In the genomic region with DNA sequence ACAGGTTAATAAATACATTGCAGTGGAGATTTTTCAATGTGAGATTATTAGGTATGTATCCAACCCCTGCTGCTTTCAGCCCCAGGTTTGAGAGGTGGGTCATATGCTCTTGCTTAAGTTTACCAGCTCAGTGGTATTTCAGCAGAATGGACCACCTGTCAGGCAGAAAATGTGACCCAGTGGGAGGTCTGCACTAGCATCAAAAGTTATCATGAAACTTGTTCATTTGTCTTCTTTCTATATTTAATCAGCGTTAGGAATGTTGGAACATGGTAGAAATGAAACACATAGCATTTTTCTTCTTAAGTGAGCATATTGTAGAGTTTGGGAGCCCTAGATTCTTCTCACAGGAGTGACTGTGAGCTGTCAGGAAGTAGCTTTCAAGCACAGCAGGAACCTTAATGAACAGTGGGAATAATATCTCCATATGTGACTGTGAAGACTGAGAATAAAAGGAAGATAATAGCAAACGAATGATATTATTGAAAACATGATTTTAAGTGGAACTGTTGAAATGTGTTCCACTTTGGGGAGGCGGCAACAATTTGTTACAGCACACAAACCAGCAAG, we compare ENCODE assay signal across 16 cellular contexts.
DNase-seq lines count a peak whose midpoint lies in the region; ATAC-seq lines count a peak whose summit lies in the region.
"Had no signal": no experiment of that assay in that cellular context is flagged by ENCODE, and none has a peak within 500 bp of the region (broad histone marks: within the 10 kb centered on the region; RNA-seq: fewer than 3 reads in every experiment).

No MANE protein-coding gene starts in this region.

- H3K9ac ChIP-seq in HUES64 (ENCODE audit: low read depth, low read length), result no peak overlapping the region
- no peak overlapping the region for H3K9ac ChIP-seq in SK-N-MC (ENCODE audit: insufficient read length)
- H3K9ac ChIP-seq in mesendoderm (ENCODE audit: low read length), result no peak overlapping the region
- H3K9ac ChIP-seq: GM23248 had no signal

- no peak for DNase-seq in SK-N-MC (ENCODE audit: low read depth, low spot score)
- peak; percentile 27 for DNase-seq in mesendoderm
- DNase-seq in D341Med (ENCODE audit: low spot score), result no peak
- no peak for DNase-seq in NCI-H2227 treated with DMSO at 0.1 percent for 48 hours (lab: John Stamatoyannopoulos, UW)
- DNase-seq: Caco-2; CD8-positive, alpha-beta memory T cell; DMS53; GF-D8; GM23248; IMR-90; KG1 had no signal

- H3K9me3 ChIP-seq in HUES64 (ENCODE audit: insufficient read depth, low read depth, low read length) (peaks cover 5% of the 10 kb centered on the region; the same call in 1 of the 2 replicates), SK-N-MC (ENCODE audit: low read depth, low read length) (no peaks in the 10 kb centered on the region)
- H3K9me3 ChIP-seq: A549, Caco-2, HAP-1 had no signal

- no peak overlapping the region for H3K4me2 ChIP-seq in mesendoderm (ENCODE audit: low read length)
- H3K4me2 ChIP-seq: A549 had no signal

- H3K27ac ChIP-seq in HUES64 (ENCODE audit: low read depth, low read length) (peak overlapping the region; percentile 5; the same call in 1 of the 2 replicates), SK-N-MC (peak overlapping the region; percentile 33; the same call in 1 of the 2 replicates), mesendoderm (ENCODE audit: low read depth, low read length) (no peak overlapping the region)
- H3K27ac ChIP-seq: A549, GM23248, HL-60 had no signal

- no peak overlapping the region for H2AK5ac ChIP-seq in mesendoderm (ENCODE audit: low read length)

- H3K36me3 ChIP-seq in HUES64 (ENCODE audit: insufficient read depth, low read length) (no peaks in the 10 kb centered on the region; the same call in 1 of the 2 replicates), SK-N-MC (ENCODE audit: insufficient read depth, low read length) (no peaks in the 10 kb centered on the region), mesendoderm (ENCODE audit: control insufficient read depth, insufficient read depth, low read length) (no peaks in the 10 kb centered on the region)
- H3K36me3 ChIP-seq: HAP-1 had no signal

- H3K4me3 ChIP-seq in HUES64 (ENCODE audit: low read length) (no peak overlapping the region), SK-N-MC (no peak overlapping the region), mesendoderm (ENCODE audit: low read length) (no peak overlapping the region)
- H3K4me3 ChIP-seq: A549, GM23248, HAP-1 had no signal

- H4K8ac ChIP-seq in mesendoderm (ENCODE audit: low read depth, low read length), result no peak overlapping the region

- no peak overlapping the region for H3K4ac ChIP-seq in mesendoderm (ENCODE audit: low read depth, low read length)

- no peak overlapping the region for H2BK5ac ChIP-seq in mesendoderm (ENCODE audit: low read length)

- no peaks in the 10 kb centered on the region for H3K27me3 ChIP-seq in HUES64 (ENCODE audit: insufficient read depth, low read length)
- H3K27me3 ChIP-seq in mesendoderm (ENCODE audit: insufficient read depth, low read length, poor library complexity), result no peaks in the 10 kb centered on the region

- H2BK15ac ChIP-seq in mesendoderm (replicated peaks; ENCODE audit: low read depth), result peak overlapping the region; percentile 92

- ATAC-seq in HG03139 (IDR thresholded peaks at IDR 0.05; ENCODE audit: unreplicated experiment), result no peak
- ATAC-seq: A549 had no signal

- H3K56ac ChIP-seq in mesendoderm (ENCODE audit: low read length), result no peak overlapping the region

- H2BK120ac ChIP-seq in mesendoderm (ENCODE audit: low read depth, low read length), result no peak overlapping the region

- H3K79me2 ChIP-seq in mesendoderm (ENCODE audit: control insufficient read depth, insufficient read depth, low read length), result no peaks in the 10 kb centered on the region

- H4K5ac ChIP-seq in mesendoderm (ENCODE audit: low read length), result no peak overlapping the region

- H3K4me1 ChIP-seq in HUES64 (ENCODE audit: insufficient read depth, low read length), result peaks cover 25% of the 10 kb centered on the region
- H3K4me1 ChIP-seq in mesendoderm (ENCODE audit: control insufficient read depth, low read depth, low read length), result no peaks in the 10 kb centered on the region
- H3K4me1 ChIP-seq: A549 had no signal

- 85% methylated on average over 3 of the region's 3 CpGs for WGBS in HUES64
- no CpG with 5 or more reads among the region's 3 CpGs for WGBS in mesendoderm (ENCODE audit: extremely low coverage, insufficient coverage, low lambda C conversion rate)

- H3K79me1 ChIP-seq in mesendoderm (ENCODE audit: low read length), result no peaks in the 10 kb centered on the region

- no peak overlapping the region for H3K18ac ChIP-seq in mesendoderm (ENCODE audit: low read length)

- H3K23ac ChIP-seq in mesendoderm (ENCODE audit: low read length), result no peak overlapping the region
